Comparison of ENCODE assay signal across 12 cellular contexts in genomic region chr1:47229884-47230691, GRCh38. TPM values are rescaled to one million over a fixed set of nuclear protein-coding genes. Genes with fewer than 3 reads are reported as not detected.
A peak's percentile ranks its signal among the peaks of the same experiment; 100 is the strongest.
DNase-seq lines count a peak whose midpoint lies in the region; ATAC-seq and TF ChIP-seq lines count a peak whose summit lies in the region.
"Had no signal": no experiment of that assay in that cellular context is flagged by ENCODE, and none has a peak within 500 bp of the region (broad histone marks: within the 10 kb centered on the region; RNA-seq: fewer than 3 reads in every experiment).

No MANE protein-coding gene starts in this region.

- H3K4me1 Mint-ChIP-seq in activated T-cell treated with anti-CD3 and anti-CD28 coated beads, Interleukin-2, amount 50 U/mL, for 24 hours (ENCODE audit: low read depth) = peaks cover 36% of the 10 kb centered on the region

- in situ Hi-C loops in G401 (cut with HindIII; ENCODE audit: low sequenced_read_pairs) = no loop called here

- peak overlapping the region; percentile 70 for H3K4me3 ChIP-seq in coronary artery
- H3K4me3 ChIP-seq in mesodermal cell (ENCODE audit: extremely low read depth, insufficient read depth, low read length, poor library complexity, severe bottlenecking) = peak overlapping the region; percentile 37
- H3K4me3 ChIP-seq in thoracic aorta = peak overlapping the region; percentile 71

- H3K36me3 ChIP-seq in mesodermal cell (ENCODE audit: control insufficient read depth, insufficient read depth, low read length) (no peaks in the 10 kb centered on the region), thoracic aorta (no peaks in the 10 kb centered on the region)

- peaks cover 93% of the 10 kb centered on the region for H3K27me3 Mint-ChIP-seq in activated T-cell treated with anti-CD3 and anti-CD28 coated beads, Interleukin-2, amount 50 U/mL, for 24 hours

- no peaks in the 10 kb centered on the region for H3K36me3 Mint-ChIP-seq in activated T-cell treated with anti-CD3 and anti-CD28 coated beads, Interleukin-2, amount 50 U/mL, for 24 hours (ENCODE audit: low read depth)

- no peak for DNase-seq in activated T-cell treated with anti-CD3 and anti-CD28 coated beads, Interleukin-2, amount 50 U/mL, for 24 hours
- no peak for DNase-seq in activated T-cell treated with anti-CD3 and anti-CD28 coated beads, Interleukin-2, amount 50 U/mL, for 1 hour
- DNase-seq in coronary artery (ENCODE audit: low spot score) (no peak), thoracic aorta (ENCODE audit: low spot score) (no peak), NCI-H1436 treated with DMSO at 0.1 percent for 48 hours (lab: John Stamatoyannopoulos, UW) (no peak), RKO (ENCODE audit: low spot score) (no peak), G401 (ENCODE audit: low spot score) (no peak)
- DNase-seq: activated gamma-delta T cell, NCI-H774 had no signal

- H3K4me3 Mint-ChIP-seq in activated T-cell treated with anti-CD3 and anti-CD28 coated beads, Interleukin-2, amount 50 U/mL, for 24 hours = peak overlapping the region; percentile 35

- TF ChIP-seq CTCF in coronary artery (IDR thresholded peaks at IDR 0.05) = no peak
- TF ChIP-seq CTCF in thoracic aorta (IDR thresholded peaks at IDR 0.05) = no peak

- H3K27ac ChIP-seq in coronary artery (peak overlapping the region in 1 of 2 donors; percentile 77), mesodermal cell (ENCODE audit: low read depth, low read length, severe bottlenecking) (no peak overlapping the region), thoracic aorta (peak overlapping the region in 1 of 2 donors; percentile 40)

- no peaks in the 10 kb centered on the region for H3K9me3 Mint-ChIP-seq in activated T-cell treated with anti-CD3 and anti-CD28 coated beads, Interleukin-2, amount 50 U/mL, for 24 hours

- peaks cover 23% of the 10 kb centered on the region for H3K4me1 ChIP-seq in mesodermal cell (ENCODE audit: control insufficient read depth, insufficient read depth, low read length, poor library complexity, severe bottlenecking)
- H3K4me1 ChIP-seq in thoracic aorta (ENCODE audit: control insufficient read depth in 1 of 2, low read depth in 2 of 2) = peaks cover 17 to 25% of the 10 kb centered on the region in 2 donors

- peaks cover 24% of the 10 kb centered on the region for H3K27me3 ChIP-seq in thoracic aorta (replicated peaks; ENCODE audit: insufficient read depth)

- no peak overlapping the region for H3K27ac Mint-ChIP-seq in activated T-cell treated with anti-CD3 and anti-CD28 coated beads, Interleukin-2, amount 50 U/mL, for 24 hours

- WGBS in mesodermal cell (ENCODE audit: insufficient coverage in 2 of 2), 2 experiments = 0 to 4% methylated on average over 1 to 8 of the region's 23 CpGs

- H3K9me3 ChIP-seq in mesodermal cell (ENCODE audit: control insufficient read depth, low read length) (no peaks in the 10 kb centered on the region), thoracic aorta (no peaks in the 10 kb centered on the region)

- ATAC-seq in thoracic aorta (ENCODE audit: insufficient number of reproducible peaks, low FRiP score, low read depth) = no peak

RNA-seq across cellular contexts. Expression of gene TAL1, which starts 1.9 kb away (rescaled TPM):
- polyA plus RNA-seq in mesodermal cell (2013, experiment 1 of 2) = 10.4 TPM
- polyA plus RNA-seq in mesodermal cell (2013, experiment 2 of 2) = 6.3 TPM
- total RNA-seq in thoracic aorta = 1 to 10 TPM; 2.4 to 3.0 TPM
- total RNA-seq in G401 (2014; rRNA removed; shearing (Covaris generic)) = 0.06 TPM in 1 of 2 replicates, not detected in the other
- total RNA-seq: myocyte had no signal

RNA-seq across cellular contexts. Expression of gene PDZK1IP1, which starts 40.3 kb away (rescaled TPM):
- polyA plus RNA-seq in mesodermal cell (2013, experiment 1 of 2) = not detected
- polyA plus RNA-seq in mesodermal cell (2013, experiment 2 of 2) = not detected
- total RNA-seq in thoracic aorta = not detected
- total RNA-seq in G401 (2014; rRNA removed; shearing (Covaris generic)) = not detected in 2 replicates
- total RNA-seq: A673, myocyte had no signal
